Comparison of ENCODE assay signal across 8 cellular contexts in the genomic region with DNA sequence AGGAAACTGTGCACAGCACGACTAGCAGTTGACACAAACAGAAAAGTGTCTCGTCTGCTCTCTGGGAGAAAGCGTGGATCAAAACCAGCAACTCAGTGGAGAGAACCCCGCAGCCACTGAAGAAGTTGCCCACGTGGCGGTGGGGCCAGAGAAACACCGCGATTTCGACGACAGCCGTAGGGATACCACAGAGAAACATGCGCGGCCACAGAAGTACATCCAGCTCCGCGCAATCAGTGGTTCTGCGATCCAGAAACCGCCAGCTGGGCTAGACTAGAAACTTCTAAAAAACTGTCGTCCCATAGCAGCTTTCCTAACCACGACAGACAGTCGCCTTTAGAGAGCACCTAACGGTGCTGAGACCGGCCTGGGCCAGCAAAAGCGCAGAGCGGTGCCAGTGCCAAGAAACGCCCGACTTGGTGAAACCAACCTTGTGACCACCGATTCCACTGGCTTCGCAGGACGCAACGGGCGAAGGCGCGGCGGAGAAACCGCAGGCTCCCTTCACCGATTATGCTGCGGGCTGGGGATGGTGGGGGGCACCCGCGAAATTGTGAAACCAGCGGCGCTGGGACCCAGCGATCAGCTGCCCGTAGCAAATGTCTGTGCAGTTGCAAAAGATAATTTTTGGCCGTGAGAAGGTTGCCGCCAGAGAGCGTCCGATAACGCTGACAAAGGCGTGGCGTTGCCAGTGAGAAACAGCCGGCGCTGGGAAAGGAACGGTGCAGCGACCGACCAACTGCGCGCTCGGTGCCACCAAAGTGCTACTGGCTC. TPM values are rescaled to one million over a fixed set of nuclear protein-coding genes. Genes with fewer than 3 reads are reported as not detected.
DNase-seq lines count a peak whose midpoint lies in the region; ATAC-seq, FAIRE-seq and TF ChIP-seq lines count a peak whose summit lies in the region.

No MANE protein-coding gene starts in this region.

- no peak for TF ChIP-seq POLR2A in endothelial cell of umbilical vein (IDR thresholded peaks at IDR 0.05; ENCODE audit: low read depth, low read length)

- peak overlapping the region; percentile 50 for H2AFZ ChIP-seq in endothelial cell of umbilical vein (ENCODE audit: low read depth, low read length)

- DNase-seq in CD4-positive, alpha-beta T cell: peak; percentile 40 to 68 (median 58)
- DNase-seq in NCI-H748 treated with DMSO at 0.1 percent for 48 hours (lab: John Stamatoyannopoulos, UW): peak; percentile 96
- DNase-seq in activated CD8-positive, alpha-beta memory T cell treated with anti-CD3 and anti-CD28 coated beads, Interleukin-2, amount 10 ng/mL, durations not matched to agents 7 days and 5 days: peak; percentile 92
- peak; percentile 77 for DNase-seq in endothelial cell of umbilical vein (ENCODE audit: low read depth, low spot score)

- H3K36me3 Mint-ChIP-seq in CD4-positive, alpha-beta T cell (ENCODE audit: low read depth): peaks cover 64% of the 10 kb centered on the region
- peaks cover 16% of the 10 kb centered on the region for H3K36me3 Mint-ChIP-seq in activated CD8-positive, alpha-beta memory T cell treated with anti-CD3 and anti-CD28 coated beads, Interleukin-2, amount 10 ng/mL, durations not matched to agents 7 days and 5 days

- CTCF ChIA-PET in CD4-positive, alpha-beta T cell (lab: Charles Lee): interaction anchor here (0.7 to 8.2 kb wide), 11 partner anchors 17 to 134 kb away, joined by 3 to 179 read pairs (median 12); partner anchors contain the start of gene ZNF131
- CTCF ChIA-PET in activated CD8-positive, alpha-beta memory T cell treated with anti-CD3 and anti-CD28 coated beads, Interleukin-2, amount 10 ng/mL, durations not matched to agents 7 days and 5 days (lab: Charles Lee): interaction anchor here (1.0 to 9.7 kb wide), 11 partner anchors 22 to 441 kb away, joined by 3 to 165 read pairs (median 12); partner anchors contain the start of genes TMEM267 and ZNF131
- CTCF ChIA-PET in endothelial cell of umbilical vein (lab: Charles Lee): interaction anchor here (1.0 to 5.7 kb wide), 8 partner anchors 19 to 263 kb away, joined by 3 to 140 read pairs (median 38); no protein-coding TSS in a partner anchor

- no peaks in the 10 kb centered on the region for H3K9me3 ChIP-seq in CD4-positive, alpha-beta T cell (ENCODE audit: control insufficient read depth, low read length)
- H3K9me3 ChIP-seq in endothelial cell of umbilical vein (replicated peaks; ENCODE audit: control insufficient read depth, insufficient read depth, low read length): no peaks in the 10 kb centered on the region
- H3K9me3 ChIP-seq in muscle layer of duodenum (ENCODE audit: control insufficient read depth in 1 of 2, low read length in 2 of 2): peaks cover 0 to 2% of the 10 kb centered on the region in 2 donors
- H3K9me3 ChIP-seq in stomach smooth muscle (ENCODE audit: control insufficient read depth in 2 of 2, low read length in 2 of 2): peaks cover 0 to 6% of the 10 kb centered on the region in 2 donors

- peak; percentile 86 for FAIRE-seq in endothelial cell of umbilical vein (lab: Jason Lieb, UNC)

- H3K4me3 Mint-ChIP-seq in CD4-positive, alpha-beta T cell: peak overlapping the region; percentile 98
- peak overlapping the region; percentile 94 for H3K4me3 Mint-ChIP-seq in activated CD8-positive, alpha-beta memory T cell treated with anti-CD3 and anti-CD28 coated beads, Interleukin-2, amount 10 ng/mL, durations not matched to agents 7 days and 5 days

- H3K9me1 ChIP-seq in endothelial cell of umbilical vein (replicated peaks; ENCODE audit: control insufficient read depth, extremely low read depth, insufficient read depth, low read length): no peaks in the 10 kb centered on the region

- BruUV-seq in endothelial cell of umbilical vein (replicated peaks; lab: Mats Ljungman, UMichigan): no TSS peak

- H4K20me1 ChIP-seq in endothelial cell of umbilical vein (replicated peaks; ENCODE audit: control insufficient read depth, extremely low read depth, insufficient read depth, low read length): no peaks in the 10 kb centered on the region

- no peaks in the 10 kb centered on the region for H3K27me3 ChIP-seq in CD4-positive, alpha-beta T cell (ENCODE audit: control insufficient read depth, insufficient read depth, low read length)
- H3K27me3 ChIP-seq in endothelial cell of umbilical vein (ENCODE audit: control insufficient read depth in 2 of 2, insufficient read depth in 2 of 2, low read length in 2 of 2): no peaks in the 10 kb centered on the region
- peaks cover 27% of the 10 kb centered on the region for H3K27me3 ChIP-seq in muscle layer of duodenum (ENCODE audit: low read depth, low read length)
- H3K27me3 ChIP-seq in stomach smooth muscle (ENCODE audit: control insufficient read depth in 1 of 2, insufficient read depth in 2 of 2, low read length in 2 of 2): peaks cover 28 to 58% of the 10 kb centered on the region in 2 donors

- peaks cover 42% of the 10 kb centered on the region for H3K4me1 Mint-ChIP-seq in CD4-positive, alpha-beta T cell (ENCODE audit: low read depth)
- peaks cover 29% of the 10 kb centered on the region for H3K4me1 Mint-ChIP-seq in activated CD8-positive, alpha-beta memory T cell treated with anti-CD3 and anti-CD28 coated beads, Interleukin-2, amount 10 ng/mL, durations not matched to agents 7 days and 5 days

- dilution Hi-C loops in endothelial cell of umbilical vein (cut with MboI; ENCODE audit: extremely low pct_ligation_motif_present, low sequenced_read_pairs): no loop called here

- ATAC-seq in CD4-positive, alpha-beta T cell (ENCODE audit: poor library complexity): peak; percentile 3
- ATAC-seq in GM19324 (IDR thresholded peaks at IDR 0.05; ENCODE audit: low FRiP score, unreplicated experiment) (peak; percentile 24), HG03439 (IDR thresholded peaks at IDR 0.05; ENCODE audit: unreplicated experiment) (peak; percentile 16)
- peak; percentile 18 for ATAC-seq in activated CD8-positive, alpha-beta memory T cell treated with anti-CD3 and anti-CD28 coated beads, Interleukin-2, amount 10 ng/mL, durations not matched to agents 7 days and 5 days

- H3K4me1 ChIP-seq in endothelial cell of umbilical vein (ENCODE audit: control insufficient read depth, extremely low read depth, insufficient read depth, low read length) (peaks cover 22% of the 10 kb centered on the region), muscle layer of duodenum (ENCODE audit: control insufficient read depth in 1 of 2, insufficient read depth in 2 of 2, low read length in 2 of 2) (peaks cover 0 to 24% of the 10 kb centered on the region in 2 donors), stomach smooth muscle (ENCODE audit: control insufficient read depth, insufficient read depth, low read length) (peaks cover 37% of the 10 kb centered on the region)

- TF ChIP-seq CTCF in CD4-positive, alpha-beta T cell (IDR thresholded peaks at IDR 0.05): no peak
- TF ChIP-seq CTCF in endothelial cell of umbilical vein (IDR thresholded peaks at IDR 0.05; ENCODE audit: extremely low read depth in 1 of 2, insufficient read depth in 1 of 2, low read depth in 1 of 2, low read length in 2 of 2): peak in 1 of 2 donors; percentile 8

- peak overlapping the region; percentile 98 for H3K27ac ChIP-seq in CD4-positive, alpha-beta T cell (ENCODE audit: low read depth, low read length)
- H3K27ac ChIP-seq in endothelial cell of umbilical vein (ENCODE audit: insufficient read depth, low read depth, low read length): peak overlapping the region; percentile 77
- H3K27ac ChIP-seq in muscle layer of duodenum (ENCODE audit: low read length): peak overlapping the region; percentile 88
- peak overlapping the region; percentile 87 for H3K27ac ChIP-seq in stomach smooth muscle (ENCODE audit: low read length)

- POLR2A ChIA-PET in CD4-positive, alpha-beta T cell (lab: Charles Lee): interaction anchor here (0.6 to 9.8 kb wide), 23 partner anchors 8 to 1139 kb away, joined by 3 to 1378 read pairs (median 25); partner anchors contain the start of genes HMGCS1, NNT, RIMOC1 and TMEM267
- POLR2A ChIA-PET in endothelial cell of umbilical vein (lab: Charles Lee): interaction anchor here (1.1 to 2.4 kb wide), 3 partner anchors 49 to 93 kb away, joined by 3 to 9 read pairs (median 5); no protein-coding TSS in a partner anchor

- peak overlapping the region; percentile 85 for H3K4me2 ChIP-seq in endothelial cell of umbilical vein (ENCODE audit: insufficient read depth, low read length)

- peak overlapping the region; percentile 21 to 87 (median 54) for H3K4me3 ChIP-seq in endothelial cell of umbilical vein (replicated peaks in 1 of 3; ENCODE audit: insufficient read depth in 1 of 3, low read depth in 1 of 3, low read length in 3 of 3)
- peak overlapping the region; percentile 72 to 74 for H3K4me3 ChIP-seq in muscle layer of duodenum (ENCODE audit: low read depth in 1 of 2, low read length in 2 of 2)
- H3K4me3 ChIP-seq in stomach smooth muscle (ENCODE audit: low read length in 2 of 2): peak overlapping the region; percentile 86

- H3K27me3 Mint-ChIP-seq in CD4-positive, alpha-beta T cell: no peaks in the 10 kb centered on the region
- H3K27me3 Mint-ChIP-seq in activated CD8-positive, alpha-beta memory T cell treated with anti-CD3 and anti-CD28 coated beads, Interleukin-2, amount 10 ng/mL, durations not matched to agents 7 days and 5 days: no peaks in the 10 kb centered on the region

- no peaks in the 10 kb centered on the region for H3K9me3 Mint-ChIP-seq in CD4-positive, alpha-beta T cell
- H3K9me3 Mint-ChIP-seq in activated CD8-positive, alpha-beta memory T cell treated with anti-CD3 and anti-CD28 coated beads, Interleukin-2, amount 10 ng/mL, durations not matched to agents 7 days and 5 days (ENCODE audit: low read depth): no peaks in the 10 kb centered on the region

- H3K79me2 ChIP-seq in endothelial cell of umbilical vein (ENCODE audit: control insufficient read depth, insufficient read depth, low read length): peaks cover 41% of the 10 kb centered on the region

- H3K36me3 ChIP-seq in endothelial cell of umbilical vein (ENCODE audit: control insufficient read depth in 2 of 2, extremely low read depth in 1 of 2, insufficient read depth in 2 of 2, low read length in 2 of 2): no peaks in the 10 kb centered on the region
- peaks cover 0 to 11% of the 10 kb centered on the region in 2 donors for H3K36me3 ChIP-seq in muscle layer of duodenum (ENCODE audit: control insufficient read depth in 1 of 2, insufficient read depth in 2 of 2, low read length in 2 of 2)
- no peaks in the 10 kb centered on the region for H3K36me3 ChIP-seq in stomach smooth muscle (ENCODE audit: control insufficient read depth in 2 of 2, insufficient read depth in 2 of 2, low read length in 2 of 2)

- intact Hi-C loops in CD4-positive, alpha-beta T cell (cut with DNase I, micrococcal nuclease): loop anchor here (1.0 to 2.0 kb wide), 3 partner anchors 21 to 62 kb away; no protein-coding TSS in a partner anchor
- intact Hi-C loops in endothelial cell of umbilical vein (cut with micrococcal nuclease): no loop called here

- peak overlapping the region; percentile 75 for H3K9ac ChIP-seq in endothelial cell of umbilical vein (replicated peaks; ENCODE audit: extremely low read depth, insufficient read depth, low read length)
- H3K9ac ChIP-seq in stomach smooth muscle (ENCODE audit: low read length in 2 of 2): peak overlapping the region; percentile 76 to 77

- peak overlapping the region; percentile 98 for H3K27ac Mint-ChIP-seq in CD4-positive, alpha-beta T cell
- H3K27ac Mint-ChIP-seq in activated CD8-positive, alpha-beta memory T cell treated with anti-CD3 and anti-CD28 coated beads, Interleukin-2, amount 10 ng/mL, durations not matched to agents 7 days and 5 days: peak overlapping the region; percentile 100

RNA-seq across cellular contexts. Expression of gene ANXA2R, which starts 2.7 kb away (rescaled TPM):
- 10 to 100 TPM; 45.6 to 48.9 TPM for total RNA-seq in CD4-positive, alpha-beta T cell
- 10 to 100 TPM; 14.5 to 32.0 TPM for total RNA-seq in activated CD8-positive, alpha-beta memory T cell treated with anti-CD3 and anti-CD28 coated beads, Interleukin-2, amount 10 ng/mL, durations not matched to agents 7 days and 5 days
- 6.6 and 8.1 TPM in 2 replicates for total RNA-seq in endothelial cell of umbilical vein
- 10.4 and 11.1 TPM in 2 replicates for polyA plus RNA-seq in endothelial cell of umbilical vein
- polyA plus RNA-seq in endothelial cell of umbilical vein (2011; cell fraction: cytosol; rRNA removed): 8.6 and 9.1 TPM in 2 replicates
- 6.8 and 7.3 TPM in 2 replicates for polyA plus RNA-seq in endothelial cell of umbilical vein (2011; cell fraction: nucleus; rRNA removed)
- 3.9 and 4.3 TPM in 2 replicates for polyA plus RNA-seq in endothelial cell of umbilical vein (2012)
- polyA minus RNA-seq in endothelial cell of umbilical vein: 7.2 and 7.3 TPM in 2 replicates
- polyA minus RNA-seq in endothelial cell of umbilical vein (2011; cell fraction: cytosol; rRNA and poly(A)+ RNA removed): 1.2 TPM
- polyA minus RNA-seq in endothelial cell of umbilical vein (2011; cell fraction: nucleus; rRNA and poly(A)+ RNA removed): 12.9 and 14.0 TPM in 2 replicates

Comparison
In these comparisons a context has a peak if more than half of its experiments do, and no peak if none do; other contexts are left out.
1. Peak in every context shown above with its lines: DNase-seq, ATAC-seq, H3K4me3 ChIP-seq and H3K27ac ChIP-seq.